Comparison of ENCODE assay signal across 1 cellular context in genomic region chr5:150426165-150426564, GRCh38. TPM values are rescaled to one million over a fixed set of nuclear protein-coding genes. Genes with fewer than 3 reads are reported as not detected.
"Had no signal": no experiment of that assay in that cellular context is flagged by ENCODE, and none has a peak within 500 bp of the region (broad histone marks: within the 10 kb centered on the region; RNA-seq: fewer than 3 reads in every experiment).

No MANE protein-coding gene starts in this region.

RNA-seq across cellular contexts. Expression of gene CD74, which starts 13.5 kb away (rescaled TPM):
- total RNA-seq: NCI-H460 had no signal
